ENCODE assay signal across 1 cellular context in the genomic region with DNA sequence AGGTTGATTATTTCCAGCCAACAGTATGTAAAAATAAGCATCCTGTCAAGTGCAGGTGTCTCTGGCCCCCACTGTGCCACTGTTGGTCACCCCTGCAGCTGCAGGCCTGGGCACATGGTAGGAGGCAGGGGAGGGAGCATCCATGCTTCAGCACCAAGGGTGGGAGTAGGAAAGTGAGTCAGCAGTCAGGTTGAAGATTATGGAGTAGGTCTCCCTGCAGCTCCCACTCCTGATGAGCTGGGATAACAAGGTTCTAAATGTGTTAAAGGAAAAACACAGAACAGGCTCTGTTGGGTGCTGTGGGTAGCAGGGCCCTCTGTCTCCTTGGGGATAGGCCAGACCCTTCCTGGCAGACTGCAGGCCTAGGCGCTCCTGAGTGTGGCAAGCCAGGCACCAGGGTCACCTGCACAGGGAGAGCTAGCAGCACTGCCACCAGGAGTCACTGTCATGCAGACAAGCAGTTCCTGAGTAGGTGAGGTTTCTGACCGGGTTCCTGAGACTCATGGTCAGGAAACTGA.
TF ChIP-seq lines count a peak whose summit lies in the region.

No MANE protein-coding gene starts in this region.

TF ChIP-seq in K562, 482 proteins besides CTCF, POLR2A, EP300 and RAD21:
- TF ChIP-seq SMC3 (conservative IDR thresholded peaks at IDR 0.05; ENCODE audit: insufficient read depth, low read depth, low read length), result 0 out of 2 replicates have a peak, but pooled peaks have one; percentile 10
- TF ChIP-seq KAT7 (CRISPR knock-in tag; IDR thresholded peaks at IDR 0.05; ENCODE audit: borderline replicate concordance), result no peak
- TF ChIP-seq, protein P1, sequence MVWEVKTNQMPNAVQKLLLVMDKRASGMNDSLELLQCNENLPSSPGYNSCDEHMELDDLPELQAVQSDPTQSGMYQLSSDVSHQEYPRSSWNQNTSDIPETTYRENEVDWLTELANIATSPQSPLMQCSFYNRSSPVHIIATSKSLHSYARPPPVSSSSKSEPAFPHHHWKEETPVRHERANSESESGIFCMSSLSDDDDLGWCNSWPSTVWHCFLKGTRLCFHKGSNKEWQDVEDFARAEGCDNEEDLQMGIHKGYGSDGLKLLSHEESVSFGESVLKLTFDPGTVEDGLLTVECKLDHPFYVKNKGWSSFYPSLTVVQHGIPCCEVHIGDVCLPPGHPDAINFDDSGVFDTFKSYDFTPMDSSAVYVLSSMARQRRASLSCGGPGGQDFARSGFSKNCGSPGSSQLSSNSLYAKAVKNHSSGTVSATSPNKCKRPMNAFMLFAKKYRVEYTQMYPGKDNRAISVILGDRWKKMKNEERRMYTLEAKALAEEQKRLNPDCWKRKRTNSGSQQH (CRISPR knock-in tag; IDR thresholded peaks at IDR 0.05), result no peak
- TF ChIP-seq C11orf30 (IDR thresholded peaks at IDR 0.05; ENCODE audit: low read depth), result peak; percentile 39; the same call in 1 of the 2 replicates
- TF ChIP-seq SMARCB1 (IDR thresholded peaks at IDR 0.05; ENCODE audit: insufficient read length, low read depth), result no peak
- no peak for TF ChIP-seq JUN (IDR thresholded peaks at IDR 0.05; ENCODE audit: borderline replicate concordance, low read depth, low read length)
- TF ChIP-seq JUN (CRISPR knock-in tag; IDR thresholded peaks at IDR 0.05; ENCODE audit: borderline replicate concordance), result no peak
- TF ChIP-seq CREM (IDR thresholded peaks at IDR 0.05; ENCODE audit: low read depth), result 0 out of 2 replicates have a peak, but pooled peaks have one; percentile 7
- TF ChIP-seq CBFA2T3 (IDR thresholded peaks at IDR 0.05), result 0 out of 2 replicates have a peak, but pooled peaks have one; percentile 4
- no peak for TF ChIP-seq HIVEP1 (CRISPR knock-in tag; IDR thresholded peaks at IDR 0.05)
- peak; percentile 41; the same call in 1 of the 2 replicates for TF ChIP-seq NFE2 (IDR thresholded peaks at IDR 0.05; ENCODE audit: low read depth)
- no peak for TF ChIP-seq MAZ (CRISPR knock-in tag; conservative IDR thresholded peaks at IDR 0.05 in 1 of 2, IDR thresholded peaks at IDR 0.05 in 1 of 2)
- TF ChIP-seq, protein P2, sequence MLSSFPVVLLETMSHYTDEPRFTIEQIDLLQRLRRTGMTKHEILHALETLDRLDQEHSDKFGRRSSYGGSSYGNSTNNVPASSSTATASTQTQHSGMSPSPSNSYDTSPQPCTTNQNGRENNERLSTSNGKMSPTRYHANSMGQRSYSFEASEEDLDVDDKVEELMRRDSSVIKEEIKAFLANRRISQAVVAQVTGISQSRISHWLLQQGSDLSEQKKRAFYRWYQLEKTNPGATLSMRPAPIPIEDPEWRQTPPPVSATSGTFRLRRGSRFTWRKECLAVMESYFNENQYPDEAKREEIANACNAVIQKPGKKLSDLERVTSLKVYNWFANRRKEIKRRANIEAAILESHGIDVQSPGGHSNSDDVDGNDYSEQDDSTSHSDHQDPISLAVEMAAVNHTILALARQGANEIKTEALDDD (IDR thresholded peaks at IDR 0.05), result no peak
- TF ChIP-seq TEAD1 (CRISPR knock-in tag; IDR thresholded peaks at IDR 0.05), result no peak
- TF ChIP-seq HSF4 (CRISPR knock-in tag; IDR thresholded peaks at IDR 0.05; ENCODE audit: borderline replicate concordance), result no peak
- TF ChIP-seq NFIC (IDR thresholded peaks at IDR 0.05), result no peak
- no peak for TF ChIP-seq MAFF (IDR thresholded peaks at IDR 0.05; ENCODE audit: low read length)
